21 cellular contexts compared by ENCODE assay signal in the genomic region with DNA sequence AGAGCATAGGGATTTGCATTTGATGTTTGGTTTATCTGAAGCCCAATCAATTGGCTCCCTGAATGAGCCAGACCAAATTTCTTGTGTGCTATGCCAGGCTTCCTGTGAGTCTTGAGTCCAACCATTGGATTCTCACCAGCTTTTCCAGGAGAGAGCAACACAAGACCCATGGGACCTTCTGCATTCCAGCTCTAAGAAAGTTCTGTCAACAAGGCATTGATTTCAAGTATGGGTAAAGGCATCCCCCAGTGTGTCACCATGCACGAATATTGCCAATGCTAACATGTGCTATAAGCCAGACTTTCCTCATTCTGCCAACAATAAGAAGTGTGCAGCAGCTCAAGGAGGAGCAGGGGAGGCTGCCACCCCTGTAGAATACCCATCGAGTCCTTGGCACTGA.
DNase-seq lines count a peak whose midpoint lies in the region; ATAC-seq and TF ChIP-seq lines count a peak whose summit lies in the region.
"Had no signal": no experiment of that assay in that cellular context is flagged by ENCODE, and none has a peak within 500 bp of the region (broad histone marks: within the 10 kb centered on the region; RNA-seq: fewer than 3 reads in every experiment).

No MANE protein-coding gene starts in this region.

- DNase-seq in AG10803 (ENCODE audit: low read depth) (peak; percentile 57), esophagus muscularis mucosa (ENCODE audit: extremely low spot score) (peak; percentile 87), fibroblast of the aortic adventitia (ENCODE audit: low read depth) (peak; percentile 53), cortex of kidney (lab: John Stamatoyannopoulos, UW) (no peak)
- no peak for DNase-seq in activated naive CD4-positive, alpha-beta T cell treated with anti-CD3 and anti-CD28 coated beads for 36 hours
- DNase-seq in activated CD4-positive, alpha-beta T cell treated with anti-CD3 and anti-CD28 coated beads, Interleukin-2, amount 50 U/mL, for 48 hours = no peak
- DNase-seq: CD4-positive, alpha-beta memory T cell; DMS153; DMS79; GDM1; GOT3; H7; HFFc6 had no signal

- CTCF ChIA-PET in activated naive CD4-positive, alpha-beta T cell treated with anti-CD3 and anti-CD28 coated beads for 36 hours (lab: Charles Lee) = no interaction called here

- H3K9me3 ChIP-seq in esophagus muscularis mucosa (peaks cover 0 to 8% (median 2%) of the 10 kb centered on the region in 4 donors), stomach smooth muscle (ENCODE audit: control insufficient read depth in 2 of 2, low read length in 2 of 2) (peaks cover 0 to 5% of the 10 kb centered on the region in 2 donors)
- H3K9me3 ChIP-seq: BLaER1 had no signal

- H3K36me3 Mint-ChIP-seq in activated naive CD4-positive, alpha-beta T cell treated with anti-CD3 and anti-CD28 coated beads for 36 hours (ENCODE audit: low read depth) = no peaks in the 10 kb centered on the region
- H3K36me3 Mint-ChIP-seq: CD14-positive monocyte; CD4-positive, alpha-beta memory T cell had no signal

- peaks cover 3% of the 10 kb centered on the region for H3K27me3 Mint-ChIP-seq in activated naive CD4-positive, alpha-beta T cell treated with anti-CD3 and anti-CD28 coated beads for 36 hours (ENCODE audit: low read depth)

- peak overlapping the region in 2 of 4 donors; percentile 8 to 17 for H3K27ac ChIP-seq in esophagus muscularis mucosa (replicated peaks in 1 of 4)
- peak overlapping the region; percentile 13 for H3K27ac ChIP-seq in stomach smooth muscle (ENCODE audit: low read length)
- H3K27ac ChIP-seq: 22Rv1, A549, BLaER1, HL-60 had no signal

- intact Hi-C loops in esophagus muscularis mucosa (cut with DNase I) = no loop called here
- intact Hi-C loops in activated naive CD4-positive, alpha-beta T cell treated with anti-CD3 and anti-CD28 coated beads for 36 hours (cut with micrococcal nuclease) = no loop called here

- no peak overlapping the region for H3K27ac Mint-ChIP-seq in activated naive CD4-positive, alpha-beta T cell treated with anti-CD3 and anti-CD28 coated beads for 36 hours
- H3K27ac Mint-ChIP-seq: CD14-positive monocyte; CD4-positive, alpha-beta memory T cell; HFFc6 had no signal

- H3K4me3 ChIP-seq in AG10803 (ENCODE audit: low read length) (no peak overlapping the region), esophagus muscularis mucosa (no peak overlapping the region), fibroblast of the aortic adventitia (ENCODE audit: low read depth, low read length) (no peak overlapping the region), stomach smooth muscle (ENCODE audit: low read length in 2 of 2) (no peak overlapping the region)
- H3K4me3 ChIP-seq: A549, BLaER1 had no signal

- H3K4me3 Mint-ChIP-seq in activated naive CD4-positive, alpha-beta T cell treated with anti-CD3 and anti-CD28 coated beads for 36 hours = no peak overlapping the region
- H3K4me3 Mint-ChIP-seq: CD14-positive monocyte; CD4-positive, alpha-beta memory T cell; HFFc6 had no signal

- H3K4me1 Mint-ChIP-seq in activated naive CD4-positive, alpha-beta T cell treated with anti-CD3 and anti-CD28 coated beads for 36 hours (ENCODE audit: low read depth) = no peaks in the 10 kb centered on the region
- H3K4me1 Mint-ChIP-seq: CD14-positive monocyte; CD4-positive, alpha-beta memory T cell had no signal

- H3K36me3 ChIP-seq in esophagus muscularis mucosa (no peaks in the 10 kb centered on the region), stomach smooth muscle (ENCODE audit: control insufficient read depth in 2 of 2, insufficient read depth in 2 of 2, low read length in 2 of 2) (no peaks in the 10 kb centered on the region)
- H3K36me3 ChIP-seq: BLaER1 had no signal

- no peak for ATAC-seq in GM18861 (IDR thresholded peaks at IDR 0.05; ENCODE audit: unreplicated experiment)
- ATAC-seq: A549, HCT116 had no signal

- TF ChIP-seq CTCF in AG10803 (conservative IDR thresholded peaks at IDR 0.05; ENCODE audit: low read length) (no peak), esophagus muscularis mucosa (IDR thresholded peaks at IDR 0.05) (no peak), fibroblast of the aortic adventitia (IDR thresholded peaks at IDR 0.05; ENCODE audit: insufficient read depth, low read length) (no peak)

- no peaks in the 10 kb centered on the region for H3K27me3 ChIP-seq in esophagus muscularis mucosa
- no peaks in the 10 kb centered on the region for H3K27me3 ChIP-seq in stomach smooth muscle (ENCODE audit: control insufficient read depth in 1 of 2, insufficient read depth in 2 of 2, low read length in 2 of 2)
- H3K27me3 ChIP-seq: BLaER1 had no signal

- H3K4me1 ChIP-seq in esophagus muscularis mucosa = peaks cover 20 to 55% (median 39%) of the 10 kb centered on the region in 4 donors
- H3K4me1 ChIP-seq in stomach smooth muscle (ENCODE audit: control insufficient read depth, insufficient read depth, low read length) = peaks cover 4% of the 10 kb centered on the region
- H3K4me1 ChIP-seq: A549, BLaER1 had no signal

- H3K9ac ChIP-seq in stomach smooth muscle (ENCODE audit: low read length in 2 of 2) = no peak overlapping the region
- H3K9ac ChIP-seq: BLaER1 had no signal

- TF ChIP-seq POLR2A in esophagus muscularis mucosa (IDR thresholded peaks at IDR 0.05; ENCODE audit: low read depth) = no peak

- H3K9me3 Mint-ChIP-seq in activated naive CD4-positive, alpha-beta T cell treated with anti-CD3 and anti-CD28 coated beads for 36 hours = no peaks in the 10 kb centered on the region

- no peak for TF ChIP-seq EP300 in esophagus muscularis mucosa (IDR thresholded peaks at IDR 0.05)

- WGBS in esophagus muscularis mucosa = 84% methylated on average over 2 of the region's 2 CpGs

Comparison
In these comparisons a context has a peak if more than half of its experiments do, and no peak if none do; other contexts are left out.
1. DNase-seq: peak in AG10803 (single experiment), esophagus muscularis mucosa (single experiment) and fibroblast of the aortic adventitia (single experiment); none in activated naive CD4-positive, alpha-beta T cell treated with anti-CD3 and anti-CD28 coated beads for 36 hours (single experiment), activated CD4-positive, alpha-beta T cell treated with anti-CD3 and anti-CD28 coated beads, Interleukin-2, amount 50 U/mL, for 48 hours (0 of 2) and cortex of kidney (single experiment).